Comparison of ENCODE assay signal across 28 cellular contexts in genomic region chr5:128988476-128988875, GRCh38. TPM values are rescaled to one million over a fixed set of nuclear protein-coding genes. Genes with fewer than 3 reads are reported as not detected.
"Had no signal": no experiment of that assay in that cellular context is flagged by ENCODE, and none has a peak within 500 bp of the region (broad histone marks: within the 10 kb centered on the region; RNA-seq: fewer than 3 reads in every experiment).

No MANE protein-coding gene starts in this region.

- DNase-seq: hippocampal formation; immature natural killer cell; kidney; left colon; left ventricle myocardium inferior; naive thymus-derived CD8-positive, alpha-beta T cell; nephron progenitor cell; ovary; small intestine; spleen; stimulated activated CD4-positive, alpha-beta T cell treated with anti-CD3 and anti-CD28 coated beads, Interleukin-4, amount 100 ng/mL, for 24 hours; stimulated activated naive CD4-positive, alpha-beta T cell; tibial artery; trophoblast cell; upper lobe of right lung had no signal

- H3K9ac ChIP-seq: neural progenitor cell had no signal

- FAIRE-seq: islet of Langerhans, kidney, small intestine, urothelium cell line had no signal

- H3K27me3 ChIP-seq: neural progenitor cell, neutrophil, ovary, right atrium auricular region, spleen, suprapubic skin, tibial artery, upper lobe of right lung had no signal

- H3K4me2 ChIP-seq: neural progenitor cell had no signal

- H3K4me3 ChIP-seq: left ventricle myocardium inferior, lung, neural progenitor cell, ovary, right atrium auricular region, spleen, suprapubic skin, thoracic aorta, tibial artery, upper lobe of right lung had no signal

- H3K4me1 ChIP-seq: left ventricle myocardium inferior, neural progenitor cell, right atrium auricular region, spleen, suprapubic skin, tibial artery, upper lobe of right lung had no signal

- H3K27ac ChIP-seq: left ventricle myocardium inferior, neural progenitor cell, neutrophil, ovary, right atrium auricular region, spleen, suprapubic skin, thoracic aorta, tibial artery, upper lobe of right lung had no signal

- H2AFZ ChIP-seq: neural progenitor cell had no signal

- H3K36me3 ChIP-seq: left ventricle myocardium inferior, neural progenitor cell, neutrophil, ovary, right atrium auricular region, spleen, suprapubic skin, thoracic aorta, tibial artery, upper lobe of right lung had no signal

- ATAC-seq: left colon; naive thymus-derived CD8-positive, alpha-beta T cell; sciatic nerve; stimulated activated effector memory CD8-positive, alpha-beta T cell treated with anti-CD3 and anti-CD28 coated beads, Interleukin-12 subunit alpha, Interleukin-12 subunit beta, amount 100 ng/mL, for 72 hours; upper lobe of right lung had no signal

- H3K9me3 ChIP-seq: left ventricle myocardium inferior, neutrophil, ovary, right atrium auricular region, spleen, suprapubic skin, thoracic aorta, tibial artery, upper lobe of right lung had no signal

RNA-seq across cellular contexts. Expression of gene SLC27A6, which starts 23.2 kb away (rescaled TPM):
- total RNA-seq: kidney; mesenteric fat pad; naive thymus-derived CD8-positive, alpha-beta T cell; omental fat pad; pulmonary artery endothelial cell; upper lobe of right lung had no signal
- polyA plus RNA-seq: immature natural killer cell; naive thymus-derived CD8-positive, alpha-beta T cell had no signal
